ENCODE assay signal across 29 cellular contexts in the genomic region with DNA sequence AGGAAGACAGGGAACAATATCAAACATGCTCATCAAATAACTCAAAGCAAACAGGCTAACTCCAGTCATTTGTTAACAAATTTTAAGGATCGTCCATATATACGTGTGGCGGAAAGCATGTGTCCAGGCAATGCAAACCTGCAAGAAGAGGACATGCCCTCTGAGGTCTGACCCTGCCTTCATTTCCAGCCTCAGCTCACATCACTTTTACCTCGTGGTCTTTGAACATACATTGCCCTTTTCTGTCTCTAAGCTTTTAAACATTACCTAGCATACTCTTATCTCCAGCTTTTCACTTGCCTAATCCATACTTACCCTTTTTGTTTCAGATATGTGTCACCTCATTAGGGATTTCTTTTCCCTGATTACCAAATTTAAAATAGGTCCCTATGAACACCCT.
"Had no signal": no experiment of that assay in that cellular context is flagged by ENCODE, and none has a peak within 500 bp of the region (broad histone marks: within the 10 kb centered on the region; RNA-seq: fewer than 3 reads in every experiment).

No MANE protein-coding gene starts in this region.

- H3K27me3 ChIP-seq: adrenal gland, body of pancreas, cardiac muscle cell, gastrocnemius medialis, left lung, neutrophil, sigmoid colon, uterus had no signal

- H3K27me3 Mint-ChIP-seq: activated CD4-positive, alpha-beta T cell treated with anti-CD3 and anti-CD28 coated beads for 36 hours; activated naive CD8-positive, alpha-beta T cell treated with anti-CD3 and anti-CD28 coated beads for 36 hours; effector memory CD8-positive, alpha-beta T cell; stimulated activated naive CD8-positive, alpha-beta T cell treated with anti-CD3 and anti-CD28 coated beads, Interleukin-15, Interleukin-2, amounts not matched to agents 100 ng/mL and 50 ng/mL, for 24 hours had no signal

- H3K27ac Mint-ChIP-seq: activated CD4-positive, alpha-beta T cell treated with anti-CD3 and anti-CD28 coated beads for 36 hours; activated naive CD4-positive, alpha-beta T cell treated with anti-CD3 and anti-CD28 coated beads for 36 hours; activated naive CD8-positive, alpha-beta T cell treated with anti-CD3 and anti-CD28 coated beads for 36 hours; activated T-cell treated with anti-CD3 and anti-CD28 coated beads, Interleukin-2, amount 50 U/mL, for 72 hours; effector memory CD8-positive, alpha-beta T cell; nephron progenitor cell; stimulated activated effector memory CD8-positive, alpha-beta T cell treated with anti-CD3 and anti-CD28 coated beads, Interleukin-12 subunit alpha, Interleukin-12 subunit beta, amount 100 ng/mL, for 72 hours; stimulated activated naive CD8-positive, alpha-beta T cell treated with anti-CD3 and anti-CD28 coated beads, Interleukin-15, Interleukin-2, amounts not matched to agents 100 ng/mL and 50 ng/mL, for 24 hours; T-helper 2 cell treated with Interferon-gamma antibody and Interleukin-4, amounts not matched to agents 5 μg/mL and 100 μg/mL, for 36 hours had no signal

- H3K4me1 ChIP-seq: body of pancreas, uterus had no signal

- H3K36me3 Mint-ChIP-seq: activated naive CD8-positive, alpha-beta T cell treated with anti-CD3 and anti-CD28 coated beads for 36 hours; stimulated activated effector memory CD8-positive, alpha-beta T cell treated with anti-CD3 and anti-CD28 coated beads, Interleukin-12 subunit alpha, Interleukin-12 subunit beta, amount 100 ng/mL, for 72 hours had no signal

- DNase-seq: activated CD4-positive, alpha-beta T cell treated with anti-CD3 and anti-CD28 coated beads for 36 hours; activated CD4-positive, alpha-beta T cell treated with anti-CD3 and anti-CD28 coated beads, Interleukin-2, amount 50 U/mL, for 4 hours; activated CD4-positive, CD25-positive, alpha-beta regulatory T cell; activated naive CD4-positive, alpha-beta T cell treated with anti-CD3 and anti-CD28 coated beads for 36 hours; activated naive CD8-positive, alpha-beta T cell treated with anti-CD3 and anti-CD28 coated beads for 36 hours; activated T-cell treated with anti-CD3 and anti-CD28 coated beads for 4 hours; activated T-cell treated with anti-CD3 and anti-CD28 coated beads, Interleukin-2, amount 50 U/mL, for 72 hours; adrenal gland; aorta; body of pancreas; cerebellar nuclear complex; effector memory CD8-positive, alpha-beta T cell; erythroblast; gastrocnemius medialis; head of caudate nucleus; hypothalamus; left lung; nephron progenitor cell; sigmoid colon; stimulated activated CD4-positive, alpha-beta T cell treated with anti-CD3 and anti-CD28 coated beads, Interleukin-4, amount 100 ng/mL, for 24 hours; uterus had no signal

- H3K4me3 Mint-ChIP-seq: activated CD4-positive, alpha-beta T cell treated with anti-CD3 and anti-CD28 coated beads for 36 hours; activated naive CD4-positive, alpha-beta T cell treated with anti-CD3 and anti-CD28 coated beads for 36 hours; activated naive CD8-positive, alpha-beta T cell treated with anti-CD3 and anti-CD28 coated beads for 36 hours; activated T-cell treated with anti-CD3 and anti-CD28 coated beads, Interleukin-2, amount 50 U/mL, for 72 hours; effector memory CD8-positive, alpha-beta T cell; nephron progenitor cell; stimulated activated effector memory CD8-positive, alpha-beta T cell treated with anti-CD3 and anti-CD28 coated beads, Interleukin-12 subunit alpha, Interleukin-12 subunit beta, amount 100 ng/mL, for 72 hours; stimulated activated naive CD8-positive, alpha-beta T cell treated with anti-CD3 and anti-CD28 coated beads, Interleukin-15, Interleukin-2, amounts not matched to agents 100 ng/mL and 50 ng/mL, for 24 hours; T-helper 2 cell treated with Interferon-gamma antibody and Interleukin-4, amounts not matched to agents 5 μg/mL and 100 μg/mL, for 36 hours had no signal

- H3K4me1 Mint-ChIP-seq: activated CD4-positive, alpha-beta T cell treated with anti-CD3 and anti-CD28 coated beads for 36 hours; activated naive CD8-positive, alpha-beta T cell treated with anti-CD3 and anti-CD28 coated beads for 36 hours; nephron progenitor cell; stimulated activated effector memory CD8-positive, alpha-beta T cell treated with anti-CD3 and anti-CD28 coated beads, Interleukin-12 subunit alpha, Interleukin-12 subunit beta, amount 100 ng/mL, for 72 hours had no signal

- H3K9me3 ChIP-seq: adrenal gland, body of pancreas, gastrocnemius medialis, neutrophil, sigmoid colon, thoracic aorta, uterus had no signal

- H3K4me3 ChIP-seq: adrenal gland, body of pancreas, cardiac muscle cell, coronary artery, gastrocnemius medialis, left lung, lung, sigmoid colon, thoracic aorta, uterus had no signal

- H3K36me3 ChIP-seq: adrenal gland, cardiac muscle cell, gastrocnemius medialis, left lung, neutrophil, sigmoid colon, thoracic aorta, uterus had no signal

- H3K27ac ChIP-seq: adrenal gland, body of pancreas, cardiac muscle cell, coronary artery, gastrocnemius medialis, left lung, neutrophil, sigmoid colon, thoracic aorta, uterus had no signal
